Comparison of ENCODE assay signal across 21 cellular contexts in genomic region chr3:112124901-112125607, GRCh38. TPM values are rescaled to one million over a fixed set of nuclear protein-coding genes. Genes with fewer than 3 reads are reported as not detected.
DNase-seq lines count a peak whose midpoint lies in the region; ATAC-seq, FAIRE-seq and TF ChIP-seq lines count a peak whose summit lies in the region.
"Had no signal": no experiment of that assay in that cellular context is flagged by ENCODE, and none has a peak within 500 bp of the region (broad histone marks: within the 10 kb centered on the region; RNA-seq: fewer than 3 reads in every experiment).

No MANE protein-coding gene starts in this region.

- H3K27ac ChIP-seq in KOPT-K1 (ENCODE audit: low read depth, low read length, poor library complexity, severe bottlenecking), result peak overlapping the region; percentile 89
- peak overlapping the region; percentile 32 for H3K27ac ChIP-seq in ectodermal cell (ENCODE audit: insufficient read depth, low read depth, low read length, poor library complexity, severe bottlenecking)
- H3K27ac ChIP-seq: Peyer's patch, psoas muscle had no signal

- no peaks in the 10 kb centered on the region for H3K9me3 ChIP-seq in KOPT-K1 (ENCODE audit: insufficient read depth, low read length, poor library complexity, severe bottlenecking)
- no peaks in the 10 kb centered on the region for H3K9me3 ChIP-seq in ectodermal cell (ENCODE audit: control insufficient read depth, low read length)
- H3K9me3 ChIP-seq: Caco-2, Peyer's patch, psoas muscle had no signal

- peaks cover 30% of the 10 kb centered on the region for H3K4me1 ChIP-seq in ectodermal cell (ENCODE audit: control insufficient read depth, insufficient read depth, low read length)
- H3K4me1 ChIP-seq: psoas muscle had no signal

- H3K4me1 Mint-ChIP-seq in activated T-cell treated with anti-CD3 and anti-CD28 coated beads, Interleukin-2, amount 50 U/mL, for 72 hours (ENCODE audit: low read depth), result peaks cover 63% of the 10 kb centered on the region
- peaks cover 66% of the 10 kb centered on the region for H3K4me1 Mint-ChIP-seq in activated T-cell treated with anti-CD3 and anti-CD28 coated beads, Interleukin-2, amount 50 U/mL, for 24 hours (ENCODE audit: low read depth)

- H3K27me3 ChIP-seq in ectodermal cell (ENCODE audit: control insufficient read depth, insufficient read depth, low read length, poor library complexity, severe bottlenecking), result no peaks in the 10 kb centered on the region
- H3K27me3 ChIP-seq: Peyer's patch had no signal

- no peak for FAIRE-seq in D721Med (lab: Jason Lieb, UNC)

- no peak for ATAC-seq in activated T-cell treated with anti-CD3 and anti-CD28 coated beads, Interleukin-2, amount 50 U/mL, for 72 hours (replicated peaks in 1 of 2)
- no peak for ATAC-seq in GM19023 (IDR thresholded peaks at IDR 0.05; ENCODE audit: unreplicated experiment)
- ATAC-seq: psoas muscle had no signal

- no peak overlapping the region for H3K4me3 Mint-ChIP-seq in activated T-cell treated with anti-CD3 and anti-CD28 coated beads, Interleukin-2, amount 50 U/mL, for 72 hours
- H3K4me3 Mint-ChIP-seq in activated T-cell treated with anti-CD3 and anti-CD28 coated beads, Interleukin-2, amount 50 U/mL, for 24 hours, result no peak overlapping the region

- no peaks in the 10 kb centered on the region for H3K27me3 Mint-ChIP-seq in activated T-cell treated with anti-CD3 and anti-CD28 coated beads, Interleukin-2, amount 50 U/mL, for 72 hours (ENCODE audit: low read depth)
- no peaks in the 10 kb centered on the region for H3K27me3 Mint-ChIP-seq in activated T-cell treated with anti-CD3 and anti-CD28 coated beads, Interleukin-2, amount 50 U/mL, for 24 hours

- no peak for TF ChIP-seq CTCF in D721Med (IDR thresholded peaks at IDR 0.05; ENCODE audit: insufficient read depth, missing control alignments)

- peaks cover 0 to 2% of the 10 kb centered on the region in 2 donors for H3K36me3 Mint-ChIP-seq in activated T-cell treated with anti-CD3 and anti-CD28 coated beads, Interleukin-2, amount 50 U/mL, for 72 hours (ENCODE audit: insufficient read depth in 2 of 2)
- peaks cover 28% of the 10 kb centered on the region for H3K36me3 Mint-ChIP-seq in activated T-cell treated with anti-CD3 and anti-CD28 coated beads, Interleukin-2, amount 50 U/mL, for 24 hours (ENCODE audit: low read depth)

- H3K27ac Mint-ChIP-seq in activated T-cell treated with anti-CD3 and anti-CD28 coated beads, Interleukin-2, amount 50 U/mL, for 72 hours, result peak overlapping the region; percentile 6
- H3K27ac Mint-ChIP-seq in activated T-cell treated with anti-CD3 and anti-CD28 coated beads, Interleukin-2, amount 50 U/mL, for 24 hours, result no peak overlapping the region

- 84 to 85% methylated on average over 5 of the region's 5 CpGs for WGBS in ectodermal cell, 2 experiments

- DNase-seq in activated T-cell treated with anti-CD3 and anti-CD28 coated beads, Interleukin-2, amount 50 U/mL, for 72 hours, result no peak
- no peak for DNase-seq in activated T-cell treated with anti-CD3 and anti-CD28 coated beads, Interleukin-2, amount 50 U/mL, for 24 hours
- DNase-seq in retina (peak; percentile 38), D721Med (ENCODE audit: insufficient read length, low spot score) (no peak), RPMI8226 (no peak)
- DNase-seq: activated CD4-positive, alpha-beta T cell treated with anti-CD3 and anti-CD28 coated beads, Interleukin-2, amount 50 U/mL, for 1 hour; activated CD8-positive, alpha-beta memory T cell treated with anti-CD3 and anti-CD28 coated beads, Interleukin-2, amount 50 U/mL, for 48 hours; activated naive CD4-positive, alpha-beta T cell; Caco-2; NCI-H2107; NCI-H748 treated with DMSO at 0.1 percent for 48 hours; Peyer's patch; psoas muscle; stimulated activated CD4-positive, alpha-beta T cell treated with anti-CD3 and anti-CD28 coated beads, Interleukin-4, amount 100 ng/mL, for 24 hours had no signal

- H3K36me3 ChIP-seq in KOPT-K1 (ENCODE audit: insufficient read depth, low read length) (peaks cover 20% of the 10 kb centered on the region), ectodermal cell (ENCODE audit: control insufficient read depth, insufficient read depth, low read length) (no peaks in the 10 kb centered on the region)
- H3K36me3 ChIP-seq: Peyer's patch had no signal

- H3K9me3 Mint-ChIP-seq in activated T-cell treated with anti-CD3 and anti-CD28 coated beads, Interleukin-2, amount 50 U/mL, for 72 hours, result no peaks in the 10 kb centered on the region
- no peaks in the 10 kb centered on the region for H3K9me3 Mint-ChIP-seq in activated T-cell treated with anti-CD3 and anti-CD28 coated beads, Interleukin-2, amount 50 U/mL, for 24 hours

- H3K4me3 ChIP-seq in ectodermal cell (ENCODE audit: insufficient read depth, low read depth, low read length), result no peak overlapping the region
- H3K4me3 ChIP-seq: Peyer's patch, psoas muscle, SK-N-MC, smooth muscle cell had no signal

RNA-seq across cellular contexts. Expression of gene GCSAM, which starts 8.0 kb away (rescaled TPM):
- total RNA-seq in activated T-cell treated with anti-CD3 and anti-CD28 coated beads, Interleukin-2, amount 50 U/mL, for 72 hours, result 10 to 100 TPM; 17.8 to 26.5 TPM
- polyA plus RNA-seq in ectodermal cell (2013, experiment 1 of 4), result not detected
- not detected for polyA plus RNA-seq in ectodermal cell (2013, experiment 2 of 4)
- not detected for polyA plus RNA-seq in ectodermal cell (2013, experiment 3 of 4)
- not detected for polyA plus RNA-seq in ectodermal cell (2013, experiment 4 of 4)
- total RNA-seq: Caco-2, psoas muscle had no signal
- polyA plus RNA-seq: AG04450, neural cell, smooth muscle cell had no signal

RNA-seq across cellular contexts. Expression of gene C3orf52, which starts 38.9 kb away (rescaled TPM):
- 1 to 10 TPM; 3.2 to 4.1 TPM for total RNA-seq in activated T-cell treated with anti-CD3 and anti-CD28 coated beads, Interleukin-2, amount 50 U/mL, for 72 hours
- 8.0 TPM for polyA plus RNA-seq in ectodermal cell (2013, experiment 1 of 4)
- 5.8 TPM for polyA plus RNA-seq in ectodermal cell (2013, experiment 2 of 4)
- polyA plus RNA-seq in ectodermal cell (2013, experiment 3 of 4), result 5.1 TPM
- 4.5 TPM for polyA plus RNA-seq in ectodermal cell (2013, experiment 4 of 4)
